Comparison of ENCODE assay signal across 25 cellular contexts in the genomic region with DNA sequence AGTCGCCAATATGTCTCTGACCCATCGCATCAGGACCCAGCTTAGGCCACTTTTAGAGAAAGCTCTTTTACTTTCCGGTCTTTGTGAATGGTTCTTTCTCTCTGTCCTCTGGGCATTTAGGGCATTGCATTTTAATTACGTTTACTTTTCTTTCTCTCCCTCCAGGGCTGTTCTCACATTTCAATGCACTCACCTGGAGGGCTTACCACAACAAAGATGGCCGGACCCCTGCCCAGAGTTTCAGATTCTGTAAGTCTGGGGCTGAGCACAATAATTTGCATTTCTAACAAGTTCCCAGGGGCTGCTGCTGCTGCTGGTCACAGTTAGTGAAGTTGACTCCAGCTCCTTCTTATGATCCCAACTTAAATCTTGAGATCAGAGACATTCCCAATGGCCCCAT. TPM values are rescaled to one million over a fixed set of nuclear protein-coding genes. Genes with fewer than 3 reads are reported as not detected.
"Had no signal": no experiment of that assay in that cellular context is flagged by ENCODE, and none has a peak within 500 bp of the region (broad histone marks: within the 10 kb centered on the region; RNA-seq: fewer than 3 reads in every experiment).

No MANE protein-coding gene starts in this region.

- ATAC-seq: activated CD4-positive, CD25-positive, alpha-beta regulatory T cell treated with anti-CD3 and anti-CD28 coated beads, Interleukin-2, amount 50 U/mL, for 24 hours; activated naive CD8-positive, alpha-beta T cell treated with anti-CD3 and anti-CD28 coated beads, Interleukin-2, amount 50 U/mL, for 24 hours; activated T-cell treated with anti-CD3 and anti-CD28 coated beads, Interleukin-2, amount 50 U/mL, for 4 hours; effector memory CD8-positive, alpha-beta T cell; left ventricle myocardium superior; naive thymus-derived CD4-positive, alpha-beta T cell; sciatic nerve had no signal

- DNase-seq: activated CD4-positive, alpha-beta T cell treated with anti-CD3 and anti-CD28 coated beads, Interleukin-2, amount 50 U/mL, for 1 hour; activated CD8-positive, alpha-beta memory T cell treated with anti-CD3 and anti-CD28 coated beads, Interleukin-2, amount 50 U/mL, for 4 hours; activated effector memory CD4-positive, alpha-beta T cell treated with Interleukin-2 at 50 U/mL for 16 hours; activated naive CD4-positive, alpha-beta T cell treated with anti-CD3 and anti-CD28 coated beads, Interleukin-2, amount 10 ng/mL, durations not matched to agents 7 days and 5 days; activated naive CD8-positive, alpha-beta T cell treated with anti-CD3 and anti-CD28 coated beads, Interleukin-2, amount 50 U/mL, for 24 hours; activated T-cell treated with anti-CD3 and anti-CD28 coated beads, Interleukin-2, amount 50 U/mL, for 4 hours; anterior cingulate cortex; caudate nucleus; effector memory CD8-positive, alpha-beta T cell; foreskin fibroblast; left ventricle myocardium superior; naive thymus-derived CD4-positive, alpha-beta T cell; stimulated activated CD4-positive, alpha-beta T cell treated with anti-CD3 and anti-CD28 coated beads, Interleukin-4, amount 100 ng/mL, for 1 hour; stomach; T1000 had no signal

- H3K36me3 ChIP-seq: stomach had no signal

- H3K4me3 ChIP-seq: smooth muscle cell, stomach had no signal

- H3K27me3 ChIP-seq: stomach had no signal

- H3K27ac ChIP-seq: stomach had no signal

- H3K9me3 ChIP-seq: stomach had no signal

- H3K4me1 ChIP-seq: stomach had no signal

RNA-seq across cellular contexts. Expression of a gene that starts 3.0 kb away (rescaled TPM):
- total RNA-seq: activated T-cell treated with anti-CD3 and anti-CD28 coated beads, Interleukin-2, amount 50 U/mL, for 4 hours; dermis microvascular lymphatic vessel endothelial cell; glomerular endothelial cell; kidney epithelial cell; left ventricle myocardium superior; mucosa of gallbladder; naive thymus-derived CD4-positive, alpha-beta T cell; osteocyte; pulmonary artery endothelial cell; sciatic nerve; smooth muscle cell; T-helper 1 cell treated with Interleukin-12 subunit alpha and Interleukin-12 subunit beta and Interleukin-4 antibody, amounts not matched to agents 30 ng/mL and 1 ng/mL, for 36 hours had no signal

RNA-seq across cellular contexts. Expression of a gene that starts 14.6 kb away (rescaled TPM):
- total RNA-seq: activated T-cell treated with anti-CD3 and anti-CD28 coated beads, Interleukin-2, amount 50 U/mL, for 4 hours; glomerular endothelial cell; osteocyte; pulmonary artery endothelial cell; T-helper 1 cell treated with Interleukin-12 subunit alpha and Interleukin-12 subunit beta and Interleukin-4 antibody, amounts not matched to agents 30 ng/mL and 1 ng/mL, for 36 hours had no signal

RNA-seq across cellular contexts. Expression of a gene that starts 43.5 kb away (rescaled TPM):
- total RNA-seq: activated T-cell treated with anti-CD3 and anti-CD28 coated beads, Interleukin-2, amount 50 U/mL, for 4 hours; dermis microvascular lymphatic vessel endothelial cell; glomerular endothelial cell; kidney epithelial cell; left ventricle myocardium superior; mucosa of gallbladder; naive thymus-derived CD4-positive, alpha-beta T cell; osteocyte; pulmonary artery endothelial cell; sciatic nerve; smooth muscle cell; T-helper 1 cell treated with Interleukin-12 subunit alpha and Interleukin-12 subunit beta and Interleukin-4 antibody, amounts not matched to agents 30 ng/mL and 1 ng/mL, for 36 hours had no signal
